1 cellular context compared by ENCODE assay signal in the genomic region with DNA sequence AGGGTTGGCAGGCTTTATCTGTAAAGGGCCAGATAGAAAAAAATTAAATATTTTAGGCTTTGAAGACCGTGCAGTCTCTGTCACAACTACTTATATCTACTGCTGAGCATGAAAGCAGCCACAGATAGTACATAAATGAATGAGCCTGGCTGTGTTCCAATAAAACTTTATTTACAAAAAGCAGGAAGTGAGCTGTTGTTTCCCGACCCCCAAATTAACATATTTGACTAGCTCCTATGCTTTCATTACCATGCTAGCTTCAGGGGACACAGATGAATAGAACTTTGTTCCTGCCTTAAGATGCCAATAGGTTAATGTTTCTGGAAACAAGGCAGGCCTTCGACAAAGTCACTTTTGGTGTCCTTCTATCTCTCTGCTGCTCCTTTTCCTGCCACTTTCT.
TF ChIP-seq lines count a peak whose summit lies in the region.

No MANE protein-coding gene starts in this region.

TF ChIP-seq in GM12878, 131 proteins besides CTCF, POLR2A, EP300 and RAD21 (continued from another document):
- TF ChIP-seq, protein P1, sequence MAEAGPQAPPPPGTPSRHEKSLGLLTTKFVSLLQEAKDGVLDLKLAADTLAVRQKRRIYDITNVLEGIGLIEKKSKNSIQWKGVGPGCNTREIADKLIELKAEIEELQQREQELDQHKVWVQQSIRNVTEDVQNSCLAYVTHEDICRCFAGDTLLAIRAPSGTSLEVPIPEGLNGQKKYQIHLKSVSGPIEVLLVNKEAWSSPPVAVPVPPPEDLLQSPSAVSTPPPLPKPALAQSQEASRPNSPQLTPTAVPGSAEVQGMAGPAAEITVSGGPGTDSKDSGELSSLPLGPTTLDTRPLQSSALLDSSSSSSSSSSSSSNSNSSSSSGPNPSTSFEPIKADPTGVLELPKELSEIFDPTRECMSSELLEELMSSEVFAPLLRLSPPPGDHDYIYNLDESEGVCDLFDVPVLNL (IDR thresholded peaks at IDR 0.05; ENCODE audit: low read depth, low read length): no peak
- TF ChIP-seq TCF12 (IDR thresholded peaks at IDR 0.05; ENCODE audit: low read depth, low read length) (no peak), HDAC2 (IDR thresholded peaks at IDR 0.05) (no peak), CHD2 (IDR thresholded peaks at IDR 0.05; ENCODE audit: borderline replicate concordance, low read depth, low read length) (no peak), RUNX3 (IDR thresholded peaks at IDR 0.05; ENCODE audit: low read length) (peak; percentile 36; the same call in 1 of the 2 replicates), SUPT20H (IDR thresholded peaks at IDR 0.05; ENCODE audit: borderline replicate concordance, control insufficient read depth, low read depth, low read length) (no peak), BCL11A (IDR thresholded peaks at IDR 0.05; ENCODE audit: low read depth, low read length) (no peak), RCOR1 (conservative IDR thresholded peaks at IDR 0.05; ENCODE audit: low read depth, low read length) (no peak), NRF1 (conservative IDR thresholded peaks at IDR 0.05; ENCODE audit: low read depth, low read length) (no peak), HSF1 (IDR thresholded peaks at IDR 0.05; ENCODE audit: low read depth, low read length) (no peak)
- TF ChIP-seq, protein P2, sequence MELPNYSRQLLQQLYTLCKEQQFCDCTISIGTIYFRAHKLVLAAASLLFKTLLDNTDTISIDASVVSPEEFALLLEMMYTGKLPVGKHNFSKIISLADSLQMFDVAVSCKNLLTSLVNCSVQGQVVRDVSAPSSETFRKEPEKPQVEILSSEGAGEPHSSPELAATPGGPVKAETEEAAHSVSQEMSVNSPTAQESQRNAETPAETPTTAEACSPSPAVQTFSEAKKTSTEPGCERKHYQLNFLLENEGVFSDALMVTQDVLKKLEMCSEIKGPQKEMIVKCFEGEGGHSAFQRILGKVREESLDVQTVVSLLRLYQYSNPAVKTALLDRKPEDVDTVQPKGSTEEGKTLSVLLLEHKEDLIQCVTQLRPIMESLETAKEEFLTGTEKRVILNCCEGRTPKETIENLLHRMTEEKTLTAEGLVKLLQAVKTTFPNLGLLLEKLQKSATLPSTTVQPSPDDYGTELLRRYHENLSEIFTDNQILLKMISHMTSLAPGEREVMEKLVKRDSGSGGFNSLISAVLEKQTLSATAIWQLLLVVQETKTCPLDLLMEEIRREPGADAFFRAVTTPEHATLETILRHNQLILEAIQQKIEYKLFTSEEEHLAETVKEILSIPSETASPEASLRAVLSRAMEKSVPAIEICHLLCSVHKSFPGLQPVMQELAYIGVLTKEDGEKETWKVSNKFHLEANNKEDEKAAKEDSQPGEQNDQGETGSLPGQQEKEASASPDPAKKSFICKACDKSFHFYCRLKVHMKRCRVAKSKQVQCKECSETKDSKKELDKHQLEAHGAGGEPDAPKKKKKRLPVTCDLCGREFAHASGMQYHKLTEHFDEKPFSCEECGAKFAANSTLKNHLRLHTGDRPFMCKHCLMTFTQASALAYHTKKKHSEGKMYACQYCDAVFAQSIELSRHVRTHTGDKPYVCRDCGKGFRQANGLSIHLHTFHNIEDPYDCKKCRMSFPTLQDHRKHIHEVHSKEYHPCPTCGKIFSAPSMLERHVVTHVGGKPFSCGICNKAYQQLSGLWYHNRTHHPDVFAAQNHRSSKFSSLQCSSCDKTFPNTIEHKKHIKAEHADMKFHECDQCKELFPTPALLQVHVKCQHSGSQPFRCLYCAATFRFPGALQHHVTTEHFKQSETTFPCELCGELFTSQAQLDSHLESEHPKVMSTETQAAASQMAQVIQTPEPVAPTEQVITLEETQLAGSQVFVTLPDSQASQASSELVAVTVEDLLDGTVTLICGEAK (IDR thresholded peaks at IDR 0.05; ENCODE audit: borderline replicate concordance): peak; percentile 77
